ENCODE assay signal across 2 cellular contexts in genomic region chr11:71908218-71908617, GRCh38.
A peak's percentile ranks its signal among the peaks of the same experiment; 100 is the strongest.
TF ChIP-seq lines count a peak whose summit lies in the region.

No MANE protein-coding gene starts in this region.

TF ChIP-seq in WTC11, 78 proteins besides CTCF, POLR2A, EP300 and RAD21:
- TF ChIP-seq KAT7 (CRISPR knock-in tag; IDR thresholded peaks at IDR 0.05; ENCODE audit: borderline replicate concordance), result no peak
- TF ChIP-seq, protein P1, sequence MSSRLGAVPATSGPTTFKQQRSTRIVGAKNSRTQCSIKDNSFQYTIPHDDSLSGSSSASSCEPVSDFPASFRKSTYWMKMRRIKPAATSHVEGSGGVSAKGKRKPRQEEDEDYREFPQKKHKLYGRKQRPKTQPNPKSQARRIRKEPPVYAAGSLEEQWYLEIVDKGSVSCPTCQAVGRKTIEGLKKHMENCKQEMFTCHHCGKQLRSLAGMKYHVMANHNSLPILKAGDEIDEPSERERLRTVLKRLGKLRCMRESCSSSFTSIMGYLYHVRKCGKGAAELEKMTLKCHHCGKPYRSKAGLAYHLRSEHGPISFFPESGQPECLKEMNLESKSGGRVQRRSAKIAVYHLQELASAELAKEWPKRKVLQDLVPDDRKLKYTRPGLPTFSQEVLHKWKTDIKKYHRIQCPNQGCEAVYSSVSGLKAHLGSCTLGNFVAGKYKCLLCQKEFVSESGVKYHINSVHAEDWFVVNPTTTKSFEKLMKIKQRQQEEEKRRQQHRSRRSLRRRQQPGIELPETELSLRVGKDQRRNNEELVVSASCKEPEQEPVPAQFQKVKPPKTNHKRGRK (CRISPR knock-in tag; IDR thresholded peaks at IDR 0.05; ENCODE audit: borderline replicate concordance), result no peak
- TF ChIP-seq, protein P2, sequence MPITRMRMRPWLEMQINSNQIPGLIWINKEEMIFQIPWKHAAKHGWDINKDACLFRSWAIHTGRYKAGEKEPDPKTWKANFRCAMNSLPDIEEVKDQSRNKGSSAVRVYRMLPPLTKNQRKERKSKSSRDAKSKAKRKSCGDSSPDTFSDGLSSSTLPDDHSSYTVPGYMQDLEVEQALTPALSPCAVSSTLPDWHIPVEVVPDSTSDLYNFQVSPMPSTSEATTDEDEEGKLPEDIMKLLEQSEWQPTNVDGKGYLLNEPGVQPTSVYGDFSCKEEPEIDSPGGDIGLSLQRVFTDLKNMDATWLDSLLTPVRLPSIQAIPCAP (CRISPR knock-in tag; IDR thresholded peaks at IDR 0.05), result no peak
- TF ChIP-seq HMGA2 (CRISPR knock-in tag; IDR thresholded peaks at IDR 0.05), result peak; percentile 92

TF ChIP-seq in K562, 482 proteins besides CTCF, POLR2A, EP300 and RAD21:
- no peak for TF ChIP-seq NFXL1 (CRISPR knock-in tag; IDR thresholded peaks at IDR 0.05)
- TF ChIP-seq SAFB (IDR thresholded peaks at IDR 0.05; ENCODE audit: borderline replicate concordance, low read depth, low read length), result peak; percentile 64; the same call in 1 of the 2 replicates
- TF ChIP-seq KLF6 (CRISPR knock-in tag; IDR thresholded peaks at IDR 0.05; ENCODE audit: borderline replicate concordance), result no peak
- TF ChIP-seq TARDBP (IDR thresholded peaks at IDR 0.05), result no peak
- peak; percentile 37; the same call in 1 of the 2 replicates for TF ChIP-seq GATAD2B (IDR thresholded peaks at IDR 0.05; ENCODE audit: borderline replicate concordance)
- no peak for TF ChIP-seq TCF3 (CRISPR knock-in tag; IDR thresholded peaks at IDR 0.05)
- no peak for TF ChIP-seq ARID4B (CRISPR knock-in tag; IDR thresholded peaks at IDR 0.05)
- no peak for TF ChIP-seq ETV6 (IDR thresholded peaks at IDR 0.05; ENCODE audit: borderline replicate concordance in 1 of 2, low read depth in 2 of 2, low read length in 1 of 2)
- TF ChIP-seq ETV6 (CRISPR knock-in tag; IDR thresholded peaks at IDR 0.05; ENCODE audit: borderline replicate concordance), result no peak
- TF ChIP-seq DMBX1 (CRISPR knock-in tag; IDR thresholded peaks at IDR 0.05; ENCODE audit: borderline replicate concordance), result no peak
- no peak for TF ChIP-seq PTTG1 (tag; IDR thresholded peaks at IDR 0.05; ENCODE audit: low read depth)
- no peak for TF ChIP-seq TGIF2 (CRISPR knock-in tag; IDR thresholded peaks at IDR 0.05)
- no peak for TF ChIP-seq NFIX (CRISPR knock-in tag; IDR thresholded peaks at IDR 0.05; ENCODE audit: low read depth)
- no peak for TF ChIP-seq HDAC2 (IDR thresholded peaks at IDR 0.05)
- TF ChIP-seq ARID3A (IDR thresholded peaks at IDR 0.05; ENCODE audit: borderline replicate concordance, low read depth, low read length), result no peak
- no peak for TF ChIP-seq FOXP4 (CRISPR knock-in tag; IDR thresholded peaks at IDR 0.05; ENCODE audit: borderline replicate concordance)
- TF ChIP-seq ZNF431 (CRISPR knock-in tag; IDR thresholded peaks at IDR 0.05), result 0 out of 2 replicates have a peak, but pooled peaks have one; percentile 21
- no peak for TF ChIP-seq KDM5B (IDR thresholded peaks at IDR 0.05; ENCODE audit: insufficient replicate concordance, low read depth, low read length)
- no peak for TF ChIP-seq SETDB1 (IDR thresholded peaks at IDR 0.05; ENCODE audit: low read length)
- no peak for TF ChIP-seq RBM25 (IDR thresholded peaks at IDR 0.05; ENCODE audit: low read depth, low read length, severe bottlenecking)
- no peak for TF ChIP-seq FOXP1 (CRISPR knock-in tag; IDR thresholded peaks at IDR 0.05)
- no peak for TF ChIP-seq FOXA3 (CRISPR knock-in tag; conservative IDR thresholded peaks at IDR 0.05 in 1 of 2, IDR thresholded peaks at IDR 0.05 in 1 of 2)
- TF ChIP-seq DACH1 (IDR thresholded peaks at IDR 0.05; ENCODE audit: partially characterized antibody), result peak; percentile 4
- TF ChIP-seq ZNF644 (tag; IDR thresholded peaks at IDR 0.05; ENCODE audit: low read depth), result no peak
TF ChIP-seq in K562: peak in this region for 4.
